In genomic region chr19:38682872-38683392, GRCh38 we compare ENCODE assay signal across 9 cellular contexts. TPM values are rescaled to one million over a fixed set of nuclear protein-coding genes. Genes with fewer than 3 reads are reported as not detected.
DNase-seq lines count a peak whose midpoint lies in the region; ATAC-seq, FAIRE-seq and TF ChIP-seq lines count a peak whose summit lies in the region.
"Had no signal": no experiment of that assay in that cellular context is flagged by ENCODE, and none has a peak within 500 bp of the region (broad histone marks: within the 10 kb centered on the region; RNA-seq: fewer than 3 reads in every experiment).

No MANE protein-coding gene starts in this region.

- TF ChIP-seq CTCF in ascending aorta (IDR thresholded peaks at IDR 0.05): no peak
- TF ChIP-seq CTCF in kidney (IDR thresholded peaks at IDR 0.05; ENCODE audit: borderline replicate concordance, extremely low read depth, insufficient read depth): no peak

- FAIRE-seq in kidney (lab: Jason Lieb, UNC) (no peak), urothelium cell line (lab: Jason Lieb, UNC) (no peak)
- FAIRE-seq: colon had no signal

- H3K27me3 ChIP-seq in ascending aorta (no peaks in the 10 kb centered on the region), subcutaneous abdominal adipose tissue (ENCODE audit: control insufficient read depth in 5 of 5, insufficient read depth in 4 of 5, low read length in 5 of 5) (no peaks in the 10 kb centered on the region)

- H3K4me3 ChIP-seq in ascending aorta (peak overlapping the region in 1 of 2 donors; percentile 23), kidney (ENCODE audit: low read length in 2 of 2) (peak overlapping the region in 1 of 2 donors; percentile 40), subcutaneous abdominal adipose tissue (ENCODE audit: low read depth in 1 of 5, low read length in 5 of 5) (no peak overlapping the region)

- DNase-seq in LoVo (ENCODE audit: low spot score): peak; percentile 48
- no peak for DNase-seq in ascending aorta (ENCODE audit: low spot score in 2 of 2)
- no peak for DNase-seq in kidney
- no peak for DNase-seq in NCI-H748 (lab: John Stamatoyannopoulos, UW; ENCODE audit: unreplicated experiment)
- no peak for DNase-seq in urothelium cell line (ENCODE audit: low spot score)
- DNase-seq in UCSD-AML1 (lab: John Stamatoyannopoulos, UW; ENCODE audit: unreplicated experiment): no peak

- H3K9ac ChIP-seq in kidney (ENCODE audit: low read length in 2 of 2) (peak overlapping the region; percentile 68 to 95), subcutaneous abdominal adipose tissue (ENCODE audit: low read length in 5 of 5) (peak overlapping the region in 1 of 5 donors; percentile 24)

- H3K27ac ChIP-seq in ascending aorta (peak overlapping the region; percentile 95 to 96), kidney (ENCODE audit: low read depth in 2 of 2, low read length in 2 of 2) (peak overlapping the region; percentile 100), subcutaneous abdominal adipose tissue (ENCODE audit: low read depth, low read length) (peak overlapping the region; percentile 90)

- H3K9me3 ChIP-seq in ascending aorta (no peaks in the 10 kb centered on the region), kidney (ENCODE audit: control insufficient read depth in 1 of 2, low read length in 2 of 2) (no peaks in the 10 kb centered on the region), subcutaneous abdominal adipose tissue (ENCODE audit: control insufficient read depth in 5 of 5, low read length in 5 of 5) (no peaks in the 10 kb centered on the region)

- peaks cover 41 to 88% of the 10 kb centered on the region in 2 donors for H3K4me1 ChIP-seq in ascending aorta
- H3K4me1 ChIP-seq in kidney (ENCODE audit: control insufficient read depth in 1 of 2, insufficient read depth in 1 of 2, low read depth in 1 of 2, low read length in 2 of 2): peaks cover 78 to 92% of the 10 kb centered on the region in 2 donors
- peaks cover 21 to 85% (median 58%) of the 10 kb centered on the region in 5 donors for H3K4me1 ChIP-seq in subcutaneous abdominal adipose tissue (ENCODE audit: control insufficient read depth in 5 of 5, insufficient read depth in 5 of 5, low read length in 5 of 5)

- H3K36me3 ChIP-seq in ascending aorta: no peaks in the 10 kb centered on the region
- H3K36me3 ChIP-seq in kidney (ENCODE audit: control insufficient read depth in 1 of 2, insufficient read depth in 2 of 2, low read length in 2 of 2): peaks cover 2 to 6% of the 10 kb centered on the region in 2 donors
- peaks cover 0 to 6% (median 4%) of the 10 kb centered on the region in 5 donors for H3K36me3 ChIP-seq in subcutaneous abdominal adipose tissue (ENCODE audit: control insufficient read depth in 5 of 5, insufficient read depth in 5 of 5, low read length in 5 of 5)

- no peak for ATAC-seq in GM19328 (IDR thresholded peaks at IDR 0.05; ENCODE audit: unreplicated experiment)

- intact Hi-C loops in ascending aorta (cut with DNase I): no loop called here
- intact Hi-C loops in kidney (cut with DNase I): no loop called here

RNA-seq across cellular contexts. Expression of gene ACTN4, which starts 35.5 kb away (rescaled TPM):
- total RNA-seq in ascending aorta: 1,036 TPM
- 606 TPM for total RNA-seq in kidney
- polyA plus RNA-seq in kidney (ENCODE audit: insufficient read depth, low read depth, low replicate concordance): 231 TPM
